In the genomic region with DNA sequence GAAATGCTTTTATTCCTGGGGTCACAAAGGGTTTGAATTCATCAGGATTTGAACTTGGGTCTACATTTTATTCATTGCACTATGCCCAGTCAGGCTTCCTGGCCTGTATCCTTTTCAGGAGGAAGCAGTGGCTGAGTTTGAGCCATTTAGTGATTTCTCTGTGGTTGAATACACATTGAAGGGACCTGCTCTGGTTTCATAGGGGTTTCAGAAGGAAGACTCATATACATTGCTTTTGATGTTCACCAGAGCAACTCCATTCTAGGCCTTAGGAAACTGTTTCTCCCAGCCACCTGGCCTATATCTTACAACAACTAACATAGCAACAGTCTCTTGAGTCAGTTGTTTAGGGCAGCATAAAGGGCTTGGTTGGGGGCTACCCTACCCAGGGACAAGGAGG, we compare ENCODE assay signal across 19 cellular contexts.
DNase-seq lines count a peak whose midpoint lies in the region; ATAC-seq and TF ChIP-seq lines count a peak whose summit lies in the region.
"Had no signal": no experiment of that assay in that cellular context is flagged by ENCODE, and none has a peak within 500 bp of the region (broad histone marks: within the 10 kb centered on the region; RNA-seq: fewer than 3 reads in every experiment).

No MANE protein-coding gene starts in this region.

- H3K27me3 Mint-ChIP-seq in activated CD4-positive, alpha-beta T cell treated with anti-CD3 and anti-CD28 coated beads, Interleukin-2, amount 10 ng/mL, durations not matched to agents 7 days and 5 days, result peaks cover 13% of the 10 kb centered on the region

- CTCF ChIA-PET in activated CD4-positive, alpha-beta T cell treated with anti-CD3 and anti-CD28 coated beads, Interleukin-2, amount 10 ng/mL, durations not matched to agents 7 days and 5 days (lab: Charles Lee), result no interaction called here

- no peaks in the 10 kb centered on the region for H3K4me1 Mint-ChIP-seq in activated CD4-positive, alpha-beta T cell treated with anti-CD3 and anti-CD28 coated beads, Interleukin-2, amount 10 ng/mL, durations not matched to agents 7 days and 5 days

- no peak overlapping the region for H3K4me3 Mint-ChIP-seq in activated CD4-positive, alpha-beta T cell treated with anti-CD3 and anti-CD28 coated beads, Interleukin-2, amount 10 ng/mL, durations not matched to agents 7 days and 5 days

- no peak overlapping the region for H3K27ac Mint-ChIP-seq in activated CD4-positive, alpha-beta T cell treated with anti-CD3 and anti-CD28 coated beads, Interleukin-2, amount 10 ng/mL, durations not matched to agents 7 days and 5 days

- peak; percentile 81 for ATAC-seq in GM19395 (IDR thresholded peaks at IDR 0.05; ENCODE audit: unreplicated experiment)
- ATAC-seq in HG02852 (IDR thresholded peaks at IDR 0.05; ENCODE audit: unreplicated experiment), result peak; percentile 80
- ATAC-seq in HG03342 (IDR thresholded peaks at IDR 0.05; ENCODE audit: unreplicated experiment), result peak; percentile 46
- no peak for ATAC-seq in HG02973 (IDR thresholded peaks at IDR 0.05; ENCODE audit: unreplicated experiment)
- ATAC-seq in GM18498 (IDR thresholded peaks at IDR 0.05; ENCODE audit: unreplicated experiment), result no peak

- no peak for DNase-seq in GM10266 (ENCODE audit: extremely low spot score)
- no peak for DNase-seq in activated CD4-positive, alpha-beta T cell treated with anti-CD3 and anti-CD28 coated beads, Interleukin-2, amount 10 ng/mL, durations not matched to agents 7 days and 5 days
- DNase-seq: ACHN, AML-193, COR-L47, GM23248, IMR-90, NCI-H1105 treated with DMSO at 0.1 percent for 48 hours, NCI-H187, NCI-H526 treated with DMSO at 0.1 percent for 48 hours, Right ventricle myocardium superior, SK-N-SH, T-helper 1 cell, T1000 had no signal

- H3K9me3 Mint-ChIP-seq in activated CD4-positive, alpha-beta T cell treated with anti-CD3 and anti-CD28 coated beads, Interleukin-2, amount 10 ng/mL, durations not matched to agents 7 days and 5 days, result no peaks in the 10 kb centered on the region

- H3K36me3 Mint-ChIP-seq in activated CD4-positive, alpha-beta T cell treated with anti-CD3 and anti-CD28 coated beads, Interleukin-2, amount 10 ng/mL, durations not matched to agents 7 days and 5 days (ENCODE audit: low read depth), result no peaks in the 10 kb centered on the region

- no peak for TF ChIP-seq CTCF in GM10266 (IDR thresholded peaks at IDR 0.05; ENCODE audit: control insufficient read depth, insufficient read depth, low read depth, missing control alignments)

- POLR2A ChIA-PET in activated CD4-positive, alpha-beta T cell treated with anti-CD3 and anti-CD28 coated beads, Interleukin-2, amount 10 ng/mL, durations not matched to agents 7 days and 5 days (lab: Charles Lee), result no interaction called here

Comparison
In these comparisons a context has a peak if more than half of its experiments do, and no peak if none do; other contexts are left out.
1. ATAC-seq: peak in GM19395 (single experiment), HG02852 (single experiment) and HG03342 (single experiment); none in HG02973 (single experiment) and GM18498 (single experiment).